ENCODE assay signal across 14 cellular contexts in genomic region chr7:100885440-100886141, GRCh38. TPM values are rescaled to one million over a fixed set of nuclear protein-coding genes. Genes with fewer than 3 reads are reported as not detected.
DNase-seq lines count a peak whose midpoint lies in the region; ATAC-seq, FAIRE-seq and TF ChIP-seq lines count a peak whose summit lies in the region.
"Had no signal": no experiment of that assay in that cellular context is flagged by ENCODE, and none has a peak within 500 bp of the region (broad histone marks: within the 10 kb centered on the region; RNA-seq: fewer than 3 reads in every experiment).

No MANE protein-coding gene starts in this region.

- no peak overlapping the region for H2AFZ ChIP-seq in H1 (ENCODE audit: low read length)

- H4K8ac ChIP-seq in H1 (ENCODE audit: extremely low read depth, insufficient read depth, low read length): no peak overlapping the region

- no peak overlapping the region for H3K27ac ChIP-seq in CD4-positive, CD25-positive, alpha-beta regulatory T cell (ENCODE audit: insufficient read depth, low read length, poor library complexity, severe bottlenecking)
- peak overlapping the region; percentile 33; the same call in 1 of the 2 replicates for H3K27ac ChIP-seq in HEK293 (ENCODE audit: extremely low read depth, low read depth, low read length)
- no peak overlapping the region for H3K27ac ChIP-seq in H1 (ENCODE audit: low read depth, low read length)
- H3K27ac ChIP-seq: tibial artery had no signal

- no peak overlapping the region for H2BK12ac ChIP-seq in H1 (ENCODE audit: low read depth, low read length)

- H3K36me3 ChIP-seq in CD4-positive, CD25-positive, alpha-beta regulatory T cell (ENCODE audit: control insufficient read depth, insufficient read depth, low read length): peaks cover 61% of the 10 kb centered on the region
- H3K36me3 ChIP-seq in HEK293 (ENCODE audit: control insufficient read depth in 2 of 2, insufficient read depth in 1 of 2, low read length in 2 of 2) (peaks cover 29 to 80% of the 10 kb centered on the region in 2 experiments), H1 (ENCODE audit: control insufficient read depth in 2 of 4, insufficient read depth in 4 of 4, low read length in 3 of 4) (peaks cover 53 to 80% (median 68%) of the 10 kb centered on the region in 4 experiments)

- no peaks in the 10 kb centered on the region for H3K27me3 ChIP-seq in CD4-positive, CD25-positive, alpha-beta regulatory T cell (ENCODE audit: control insufficient read depth, insufficient read depth, low read length)
- H3K27me3 ChIP-seq in H1 (replicated peaks in 1 of 4; ENCODE audit: control insufficient read depth in 3 of 4, extremely low read depth in 1 of 4, insufficient read depth in 3 of 4, low read length in 3 of 4): no peaks in the 10 kb centered on the region; a peak in 1 of 7 replicates
- H3K27me3 ChIP-seq: tibial artery had no signal

- no peak overlapping the region for H4K91ac ChIP-seq in H1 (replicated peaks; ENCODE audit: insufficient read length, low read length)

- no peak for DNase-seq in CD4-positive, CD25-positive, alpha-beta regulatory T cell
- DNase-seq in H1 (ENCODE audit: low read depth in 1 of 2, low spot score in 2 of 2): no peak
- no peak for DNase-seq in NCI-H1436 (lab: John Stamatoyannopoulos, UW)
- DNase-seq in DMS153 treated with DMSO at 0.1 percent for 48 hours (lab: John Stamatoyannopoulos, UW; ENCODE audit: unreplicated experiment): no peak
- DNase-seq: COR-L47, erythroblast, heart right ventricle, left colon, NCI-H2227 treated with DMSO at 0.1 percent for 48 hours, tibial artery had no signal

- H3K14ac ChIP-seq in H1 (ENCODE audit: insufficient read length): no peak overlapping the region

- H2BK20ac ChIP-seq in H1 (ENCODE audit: low read length): no peak overlapping the region

- peaks cover 59% of the 10 kb centered on the region for H3K36me3 Mint-ChIP-seq in CD4-positive, CD25-positive, alpha-beta regulatory T cell

- TF ChIP-seq CTCF in HEK293 (tag by site-specific recombination; IDR thresholded peaks at IDR 0.05) (no peak), H1 (IDR thresholded peaks at IDR 0.05; ENCODE audit: control extremely low read depth in 1 of 3, insufficient read depth in 1 of 3, low read depth in 1 of 3, low read length in 3 of 3) (no peak)

- peaks cover 0 to 50% (median 29%) of the 10 kb centered on the region in 4 donors for H3K4me1 Mint-ChIP-seq in CD4-positive, CD25-positive, alpha-beta regulatory T cell

- no peak overlapping the region for H4K5ac ChIP-seq in H1 (ENCODE audit: insufficient read length, low read depth, low read length)

- no peak overlapping the region for H2AK5ac ChIP-seq in H1 (ENCODE audit: low read depth, low read length)

- no peak for FAIRE-seq in H1 (lab: Jason Lieb, UNC)

- TF ChIP-seq EP300 in H1 (IDR thresholded peaks at IDR 0.05; ENCODE audit: borderline replicate concordance in 1 of 2, low read depth in 2 of 2, low read length in 2 of 2): no peak

- no peak overlapping the region for H3K4me3 ChIP-seq in CD4-positive, CD25-positive, alpha-beta regulatory T cell (ENCODE audit: low read depth, low read length)
- H3K4me3 ChIP-seq in HEK293 (ENCODE audit: low read depth, low read length) (no peak overlapping the region), H1 (ENCODE audit: extremely low read depth in 1 of 4, insufficient read depth in 2 of 4, low read depth in 3 of 4, low read length in 4 of 4) (no peak overlapping the region)
- H3K4me3 ChIP-seq: heart right ventricle, smooth muscle cell, tibial artery had no signal

- TF ChIP-seq RAD21 in H1 (IDR thresholded peaks at IDR 0.05 in 1 of 2, conservative IDR thresholded peaks at IDR 0.05 in 1 of 2; ENCODE audit: low read depth in 2 of 2, low read length in 2 of 2): no peak

- H3K56ac ChIP-seq in H1 (replicated peaks; ENCODE audit: insufficient read length, low read depth, low read length): no peak overlapping the region

- CTCF ChIA-PET in HEK293 (lab: Yijun Ruan, JAX) (interaction anchor here (0.6 kb wide), 1 partner anchor 166 kb away, joined by 3 read pairs; no protein-coding TSS in a partner anchor), H1 (lab: Charles Lee; ENCODE audit: partially characterized antibody) (interaction anchor here (1.3 to 3.4 kb wide), 4 partner anchors 10 to 196 kb away, joined by 3 to 14 read pairs (median 7); partner anchors contain the start of genes POP7 and SRRT)

- H3K4me1 ChIP-seq in CD4-positive, CD25-positive, alpha-beta regulatory T cell (ENCODE audit: control insufficient read depth, insufficient read depth, low read length, poor library complexity, severe bottlenecking): peaks cover 29% of the 10 kb centered on the region
- peaks cover 4% of the 10 kb centered on the region; the same call in 1 of the 2 replicates for H3K4me1 ChIP-seq in HEK293 (ENCODE audit: control insufficient read depth, insufficient read depth, low read length)
- peaks cover 0 to 18% (median 5%) of the 10 kb centered on the region in 4 experiments; a peak in 6 of 7 replicates for H3K4me1 ChIP-seq in H1 (replicated peaks in 1 of 4; ENCODE audit: control insufficient read depth in 3 of 4, insufficient read depth in 4 of 4, low read length in 3 of 4)

- no peak for ATAC-seq in CD4-positive, CD25-positive, alpha-beta regulatory T cell (ENCODE audit: low read depth in 2 of 2)
- ATAC-seq in GM21717 (IDR thresholded peaks at IDR 0.05; ENCODE audit: unreplicated experiment): no peak
- ATAC-seq: heart right ventricle, left colon had no signal

- H4K20me1 ChIP-seq in H1 (replicated peaks in 1 of 2; ENCODE audit: control insufficient read depth in 1 of 2, insufficient read depth in 2 of 2, low read length in 2 of 2): peaks cover 19 to 27% of the 10 kb centered on the region in 2 experiments

- peaks cover 15% of the 10 kb centered on the region for H3K79me1 ChIP-seq in H1 (ENCODE audit: low read depth, low read length)

- no peak overlapping the region for H3K4ac ChIP-seq in H1 (replicated peaks; ENCODE audit: insufficient read length, low read depth, low read length)

- H3K9me3 ChIP-seq in CD4-positive, CD25-positive, alpha-beta regulatory T cell (ENCODE audit: control insufficient read depth in 2 of 2, low read length in 2 of 2): no peaks in the 10 kb centered on the region
- no peaks in the 10 kb centered on the region for H3K9me3 ChIP-seq in HEK293 (ENCODE audit: control insufficient read depth, insufficient read depth, low read depth, low read length)
- H3K9me3 ChIP-seq in H1 (ENCODE audit: insufficient read depth in 2 of 2, low read depth in 1 of 2, low read length in 1 of 2): no peaks in the 10 kb centered on the region; a peak in 1 of 4 replicates
- H3K9me3 ChIP-seq: heart right ventricle, tibial artery had no signal

- POLR2A ChIA-PET in HEK293 (lab: Yijun Ruan, JAX) (interaction anchor here (8.7 kb wide), 1 partner anchor 9 kb away, joined by 198 read pairs; the partner anchor contains the start of gene SRRT), H1 (lab: Charles Lee; ENCODE audit: partially characterized antibody) (interaction anchor here (1.3 to 10.1 kb wide), 3 partner anchors 12 to 94 kb away, joined by 5 to 313 read pairs (median 5); partner anchors contain the start of genes SRRT and TRIP6)

- H3K23me2 ChIP-seq in H1 (ENCODE audit: low read depth, low read length): peaks cover 20% of the 10 kb centered on the region; the same call in 1 of the 2 replicates

- H3K9me3 Mint-ChIP-seq in CD4-positive, CD25-positive, alpha-beta regulatory T cell: peaks cover 0 to 2% (median 0%) of the 10 kb centered on the region in 7 donors

- no peak overlapping the region for H3K9ac ChIP-seq in H1 (replicated peaks in 1 of 4; ENCODE audit: extremely low read depth in 1 of 4, low read depth in 3 of 4, low read length in 3 of 4)

- H3K27me3 Mint-ChIP-seq in CD4-positive, CD25-positive, alpha-beta regulatory T cell: peaks cover 10% of the 10 kb centered on the region

- 90% methylated on average over 19 of the region's 22 CpGs; no CpG with 5 or more reads in 1 of the 2 experiments for WGBS in H1 (ENCODE audit: extremely low coverage in 1 of 2, insufficient coverage in 1 of 2, insufficient read length in 1 of 2, insufficient replicate concordance in 2 of 2, low coverage in 1 of 2, low lambda C conversion rate in 2 of 2, missing lambda C conversion rate in 1 of 2), 2 experiments

- H3K23ac ChIP-seq in H1 (ENCODE audit: insufficient read length): no peak overlapping the region

- no peak overlapping the region for H2BK120ac ChIP-seq in H1 (replicated peaks; ENCODE audit: low read depth, low read length)

- no peak overlapping the region for H3K4me2 ChIP-seq in H1 (ENCODE audit: insufficient read depth in 1 of 2, low read depth in 2 of 2, low read length in 2 of 2)
- H3K4me2 ChIP-seq: smooth muscle cell had no signal

- no peak overlapping the region for H2BK5ac ChIP-seq in H1 (ENCODE audit: low read depth, low read length)

- H3K79me2 ChIP-seq in H1 (ENCODE audit: control insufficient read depth in 1 of 2, insufficient read depth in 2 of 2, low read length in 2 of 2): peaks cover 0 to 45% of the 10 kb centered on the region in 2 experiments; a peak in 2 of 4 replicates

- H3K27ac Mint-ChIP-seq in CD4-positive, CD25-positive, alpha-beta regulatory T cell: peak overlapping the region in 2 of 3 donors; percentile 7 to 67

- peak overlapping the region in 2 of 4 donors; percentile 18 to 83 for H3K4me3 Mint-ChIP-seq in CD4-positive, CD25-positive, alpha-beta regulatory T cell

- no peak overlapping the region for H2BK15ac ChIP-seq in H1 (ENCODE audit: low read length)

- no peak for TF ChIP-seq POLR2A in H1 (IDR thresholded peaks at IDR 0.05; ENCODE audit: control extremely low read depth in 1 of 2, low read depth in 2 of 2, low read length in 2 of 2)

- H3K18ac ChIP-seq in H1 (ENCODE audit: extremely low read depth, low read length): no peak overlapping the region

RNA-seq across cellular contexts. Expression of gene UFSP1, which starts 3.9 kb away (rescaled TPM):
- 0.94 TPM for total RNA-seq in CD4-positive, CD25-positive, alpha-beta regulatory T cell
- 1 to 10 TPM in 3 of 4 donors, under 1 TPM in 1; 0.39 to 4.8 (median 1.9) TPM for polyA plus RNA-seq in CD4-positive, CD25-positive, alpha-beta regulatory T cell
- total RNA-seq in H1 (2021; fragmentation: NEBNext Ultra II Directional; extraction: Animal tissue kit (Norgen Biotek cat#: 25700)): 4.3 and 4.8 TPM in 2 replicates
- 1.6 and 2.1 TPM in 2 replicates for polyA plus RNA-seq in H1 (2011; rRNA removed)
- 2.0 TPM for polyA plus RNA-seq in H1 (2011; cell fraction: cytosol; rRNA removed)
- polyA plus RNA-seq in H1 (2011; cell fraction: nucleus; rRNA removed): 3.2 TPM
- polyA plus RNA-seq in H1 (2012, experiment 1 of 2): 1.9 to 3.0 TPM (median 2.0 TPM) in 4 replicates
- polyA plus RNA-seq in H1 (2012, experiment 2 of 2): 1.5 TPM
- 1.6 TPM for polyA plus RNA-seq in H1 (2013, experiment 1 of 2)
- 1.5 TPM for polyA plus RNA-seq in H1 (2013, experiment 2 of 2)
- 1.8 and 4.7 TPM in 2 replicates for polyA minus RNA-seq in H1 (2011; rRNA and poly(A)+ RNA removed)
- 7.5 TPM for polyA minus RNA-seq in H1 (2011; cell fraction: cytosol; rRNA and poly(A)+ RNA removed)
- polyA minus RNA-seq in H1 (2011; cell fraction: nucleus; rRNA and poly(A)+ RNA removed): 16.2 TPM

RNA-seq across cellular contexts. Expression of gene ACHE, which starts 10.1 kb away (rescaled TPM):
- 0.20 TPM for total RNA-seq in CD4-positive, CD25-positive, alpha-beta regulatory T cell
- not detected for polyA plus RNA-seq in CD4-positive, CD25-positive, alpha-beta regulatory T cell
- total RNA-seq in H1 (2021; fragmentation: NEBNext Ultra II Directional; extraction: Animal tissue kit (Norgen Biotek cat#: 25700)): 4.3 and 4.8 TPM in 2 replicates
- 1.4 and 2.8 TPM in 2 replicates for polyA plus RNA-seq in H1 (2011; rRNA removed)
- polyA plus RNA-seq in H1 (2011; cell fraction: cytosol; rRNA removed): 1.8 TPM
- 7.7 TPM for polyA plus RNA-seq in H1 (2011; cell fraction: nucleus; rRNA removed)
- 1.6 to 2.9 TPM (median 2.2 TPM) in 4 replicates for polyA plus RNA-seq in H1 (2012, experiment 1 of 2)
- polyA plus RNA-seq in H1 (2012, experiment 2 of 2): 1.2 TPM
- 6.7 TPM for polyA plus RNA-seq in H1 (2013, experiment 1 of 2)
- 6.3 TPM for polyA plus RNA-seq in H1 (2013, experiment 2 of 2)
- 0.44 and 0.95 TPM in 2 replicates for polyA minus RNA-seq in H1 (2011; rRNA and poly(A)+ RNA removed)
- 2.3 TPM for polyA minus RNA-seq in H1 (2011; cell fraction: cytosol; rRNA and poly(A)+ RNA removed)
- polyA minus RNA-seq in H1 (2011; cell fraction: nucleus; rRNA and poly(A)+ RNA removed): 2.3 TPM
- total RNA-seq: HT1080 had no signal

RNA-seq across cellular contexts. Expression of gene SRRT, which starts 10.7 kb away (rescaled TPM):
- total RNA-seq in CD4-positive, CD25-positive, alpha-beta regulatory T cell: 234 TPM
- 10 to 100 TPM; 31.9 to 40.7 (median 36.7) TPM for polyA plus RNA-seq in CD4-positive, CD25-positive, alpha-beta regulatory T cell
- 237 and 239 TPM in 2 replicates for total RNA-seq in H1 (2021; fragmentation: NEBNext Ultra II Directional; extraction: Animal tissue kit (Norgen Biotek cat#: 25700))
- polyA plus RNA-seq in H1 (2011; rRNA removed): 66.7 and 103 TPM in 2 replicates
- 78.5 TPM for polyA plus RNA-seq in H1 (2011; cell fraction: cytosol; rRNA removed)
- polyA plus RNA-seq in H1 (2011; cell fraction: nucleus; rRNA removed): 456 TPM
- polyA plus RNA-seq in H1 (2012, experiment 1 of 2): 212 to 245 TPM (median 235 TPM) in 4 replicates
- 131 TPM for polyA plus RNA-seq in H1 (2012, experiment 2 of 2)
- polyA plus RNA-seq in H1 (2013, experiment 1 of 2): 167 TPM
- 144 TPM for polyA plus RNA-seq in H1 (2013, experiment 2 of 2)
- polyA minus RNA-seq in H1 (2011; rRNA and poly(A)+ RNA removed): 44.1 and 59.4 TPM in 2 replicates
- polyA minus RNA-seq in H1 (2011; cell fraction: cytosol; rRNA and poly(A)+ RNA removed): 112 TPM
- polyA minus RNA-seq in H1 (2011; cell fraction: nucleus; rRNA and poly(A)+ RNA removed): 143 TPM

RNA-seq across cellular contexts. Expression of gene TRIP6, which starts 18.4 kb away (rescaled TPM):
- 8.4 TPM for total RNA-seq in CD4-positive, CD25-positive, alpha-beta regulatory T cell
- 1 to 10 TPM; 2.8 to 5.8 (median 3.5) TPM for polyA plus RNA-seq in CD4-positive, CD25-positive, alpha-beta regulatory T cell
- 103 and 109 TPM in 2 replicates for total RNA-seq in H1 (2021; fragmentation: NEBNext Ultra II Directional; extraction: Animal tissue kit (Norgen Biotek cat#: 25700))
- polyA plus RNA-seq in H1 (2011; rRNA removed): 88.4 and 112 TPM in 2 replicates
- 112 TPM for polyA plus RNA-seq in H1 (2011; cell fraction: cytosol; rRNA removed)
- 145 TPM for polyA plus RNA-seq in H1 (2011; cell fraction: nucleus; rRNA removed)
- 85.3 to 128 TPM (median 117 TPM) in 4 replicates for polyA plus RNA-seq in H1 (2012, experiment 1 of 2)
- polyA plus RNA-seq in H1 (2012, experiment 2 of 2): 101 TPM
- polyA plus RNA-seq in H1 (2013, experiment 1 of 2): 56.2 TPM
- polyA plus RNA-seq in H1 (2013, experiment 2 of 2): 51.7 TPM
- polyA minus RNA-seq in H1 (2011; rRNA and poly(A)+ RNA removed): 34.4 and 35.9 TPM in 2 replicates
- polyA minus RNA-seq in H1 (2011; cell fraction: cytosol; rRNA and poly(A)+ RNA removed): 43.7 TPM
- 36.9 TPM for polyA minus RNA-seq in H1 (2011; cell fraction: nucleus; rRNA and poly(A)+ RNA removed)

RNA-seq across cellular contexts. Expression of gene SLC12A9, which starts 33.1 kb away (rescaled TPM):
- total RNA-seq in CD4-positive, CD25-positive, alpha-beta regulatory T cell: 42.7 TPM
- 1 to 10 TPM; 5.7 to 8.6 (median 6.1) TPM for polyA plus RNA-seq in CD4-positive, CD25-positive, alpha-beta regulatory T cell
- 40.1 and 40.7 TPM in 2 replicates for total RNA-seq in H1 (2021; fragmentation: NEBNext Ultra II Directional; extraction: Animal tissue kit (Norgen Biotek cat#: 25700))
- 31.4 and 54.0 TPM in 2 replicates for polyA plus RNA-seq in H1 (2011; rRNA removed)
- 28.5 TPM for polyA plus RNA-seq in H1 (2011; cell fraction: cytosol; rRNA removed)
- polyA plus RNA-seq in H1 (2011; cell fraction: nucleus; rRNA removed): 74.3 TPM
- polyA plus RNA-seq in H1 (2012, experiment 1 of 2): 25.4 to 35.3 TPM (median 33.8 TPM) in 4 replicates
- polyA plus RNA-seq in H1 (2012, experiment 2 of 2): 27.5 TPM
- 33.2 TPM for polyA plus RNA-seq in H1 (2013, experiment 1 of 2)
- polyA plus RNA-seq in H1 (2013, experiment 2 of 2): 32.9 TPM
- 13.1 and 22.4 TPM in 2 replicates for polyA minus RNA-seq in H1 (2011; rRNA and poly(A)+ RNA removed)
- 13.4 TPM for polyA minus RNA-seq in H1 (2011; cell fraction: cytosol; rRNA and poly(A)+ RNA removed)
- 13.4 TPM for polyA minus RNA-seq in H1 (2011; cell fraction: nucleus; rRNA and poly(A)+ RNA removed)
